8 cellular contexts compared by ENCODE assay signal in the genomic region with DNA sequence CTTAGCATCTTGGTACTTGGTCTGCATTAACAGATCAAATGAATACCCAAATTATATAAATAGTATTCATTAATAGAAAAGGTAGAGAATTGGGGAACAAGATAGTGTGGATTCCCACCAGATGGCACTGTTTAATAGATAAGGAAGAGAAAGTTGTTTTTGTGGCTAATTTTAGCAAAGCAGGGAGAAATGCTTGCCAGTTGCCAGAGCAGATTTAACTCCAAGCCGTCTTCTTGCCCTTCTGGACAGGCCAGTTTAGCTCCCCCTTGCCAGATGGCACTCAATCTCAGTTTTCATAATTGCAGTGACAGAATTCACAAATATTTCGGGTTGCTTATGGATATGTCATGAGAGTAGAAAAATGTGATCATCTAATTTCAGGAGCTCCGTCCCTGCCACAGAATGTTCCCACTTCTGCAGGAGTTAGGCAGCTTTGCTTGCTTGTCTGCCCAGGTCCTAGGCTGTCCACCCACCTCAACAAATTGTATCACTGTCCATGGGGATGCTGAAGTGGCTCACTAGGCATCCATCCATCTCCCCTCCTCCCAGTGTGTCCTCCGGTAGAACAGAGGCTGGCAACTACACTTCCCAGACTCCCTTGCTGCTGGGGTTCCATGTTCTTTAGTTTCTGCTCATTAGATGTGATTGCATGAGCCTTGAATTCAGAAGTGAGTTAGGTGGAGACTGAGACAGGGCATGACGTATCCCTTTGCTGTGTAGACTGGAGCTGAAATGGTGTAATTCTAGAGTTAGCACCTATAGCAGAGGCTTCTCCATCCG.
DNase-seq lines count a peak whose midpoint lies in the region; ATAC-seq and TF ChIP-seq lines count a peak whose summit lies in the region.

No MANE protein-coding gene starts in this region.

- H3K36me3 ChIP-seq in HEK293 (ENCODE audit: control insufficient read depth in 2 of 2, insufficient read depth in 1 of 2, low read length in 2 of 2), result no peaks in the 10 kb centered on the region
- H3K36me3 ChIP-seq in RWPE2 (ENCODE audit: low read depth), result no peaks in the 10 kb centered on the region
- H3K36me3 ChIP-seq in parathyroid adenoma (ENCODE audit: control insufficient read depth, insufficient read depth, low read length), result no peaks in the 10 kb centered on the region

- POLR2A ChIA-PET in HEK293 (lab: Yijun Ruan, JAX), result no interaction called here

- H3K27me3 ChIP-seq in RWPE2 (ENCODE audit: insufficient read depth, poor library complexity, severe bottlenecking), result no peaks in the 10 kb centered on the region
- H3K27me3 ChIP-seq in parathyroid adenoma (ENCODE audit: control insufficient read depth, insufficient read depth, low read length), result no peaks in the 10 kb centered on the region

- H3K4me2 ChIP-seq in parathyroid adenoma (ENCODE audit: low read length), result no peak overlapping the region

- H3K4me3 ChIP-seq in AG10803 (ENCODE audit: low read length) (peak overlapping the region; percentile 31), HEK293 (ENCODE audit: low read depth, low read length) (no peak overlapping the region), RWPE2 (ENCODE audit: severe bottlenecking) (no peak overlapping the region), fibroblast of pulmonary artery (replicated peaks; ENCODE audit: low read depth, low read length) (no peak overlapping the region), parathyroid adenoma (ENCODE audit: low read depth, low read length) (no peak overlapping the region)

- DNase-seq in AG10803 (ENCODE audit: low read depth), result peak; percentile 63
- no peak for DNase-seq in RWPE2 (ENCODE audit: low spot score)
- DNase-seq in fibroblast of pulmonary artery (ENCODE audit: low read depth), result peak; percentile 67
- no peak for DNase-seq in HK-2 (ENCODE audit: unreplicated experiment)

- H3K9ac ChIP-seq in parathyroid adenoma, result no peak overlapping the region

- no peaks in the 10 kb centered on the region for H3K9me3 ChIP-seq in HEK293 (ENCODE audit: control insufficient read depth, insufficient read depth, low read depth, low read length)
- H3K9me3 ChIP-seq in RWPE2 (ENCODE audit: severe bottlenecking), result no peaks in the 10 kb centered on the region
- H3K9me3 ChIP-seq in parathyroid adenoma (ENCODE audit: control insufficient read depth, low read length), result no peaks in the 10 kb centered on the region

- H3K4me1 ChIP-seq in HEK293 (ENCODE audit: control insufficient read depth, insufficient read depth, low read length), result no peaks in the 10 kb centered on the region
- H3K4me1 ChIP-seq in RWPE2 (ENCODE audit: insufficient read depth, poor library complexity, severe bottlenecking), result no peaks in the 10 kb centered on the region
- H3K4me1 ChIP-seq in parathyroid adenoma, result peaks cover 6% of the 10 kb centered on the region

- H3K79me2 ChIP-seq in parathyroid adenoma, result no peaks in the 10 kb centered on the region

- ATAC-seq in RWPE2 (ENCODE audit: low read depth), result peak; percentile 49
- no peak for ATAC-seq in GM19023 (IDR thresholded peaks at IDR 0.05; ENCODE audit: unreplicated experiment)
- ATAC-seq in GM18907 (IDR thresholded peaks at IDR 0.05; ENCODE audit: unreplicated experiment), result no peak

- no peak overlapping the region for H3K27ac ChIP-seq in HEK293 (ENCODE audit: extremely low read depth, low read depth, low read length)
- no peak overlapping the region for H3K27ac ChIP-seq in RWPE2 (ENCODE audit: poor library complexity, severe bottlenecking)
- H3K27ac ChIP-seq in parathyroid adenoma, result peak overlapping the region; percentile 7

- TF ChIP-seq CTCF in AG10803 (conservative IDR thresholded peaks at IDR 0.05; ENCODE audit: low read length), result peak; percentile 58
- peak; percentile 39; the same call in 1 of the 2 replicates for TF ChIP-seq CTCF in HEK293 (tag by site-specific recombination; IDR thresholded peaks at IDR 0.05)
- TF ChIP-seq CTCF in RWPE2 (IDR thresholded peaks at IDR 0.05; ENCODE audit: poor library complexity, severe bottlenecking), result peak; percentile 91
- peak; percentile 44 for TF ChIP-seq CTCF in fibroblast of pulmonary artery (IDR thresholded peaks at IDR 0.05; ENCODE audit: low read length, missing control alignments)
- TF ChIP-seq CTCF in parathyroid adenoma (IDR thresholded peaks at IDR 0.05), result peak; percentile 69

- peak overlapping the region; percentile 84 for H2AFZ ChIP-seq in parathyroid adenoma

- CTCF ChIA-PET in HEK293 (lab: Yijun Ruan, JAX), result interaction anchor here (0.6 to 3.1 kb wide), 7 partner anchors 8 to 328 kb away, joined by 3 to 23 read pairs (median 4); no protein-coding TSS in a partner anchor

TF ChIP-seq in HEK293, 187 proteins besides CTCF, POLR2A, EP300 and RAD21:
- TF ChIP-seq, protein P1, sequence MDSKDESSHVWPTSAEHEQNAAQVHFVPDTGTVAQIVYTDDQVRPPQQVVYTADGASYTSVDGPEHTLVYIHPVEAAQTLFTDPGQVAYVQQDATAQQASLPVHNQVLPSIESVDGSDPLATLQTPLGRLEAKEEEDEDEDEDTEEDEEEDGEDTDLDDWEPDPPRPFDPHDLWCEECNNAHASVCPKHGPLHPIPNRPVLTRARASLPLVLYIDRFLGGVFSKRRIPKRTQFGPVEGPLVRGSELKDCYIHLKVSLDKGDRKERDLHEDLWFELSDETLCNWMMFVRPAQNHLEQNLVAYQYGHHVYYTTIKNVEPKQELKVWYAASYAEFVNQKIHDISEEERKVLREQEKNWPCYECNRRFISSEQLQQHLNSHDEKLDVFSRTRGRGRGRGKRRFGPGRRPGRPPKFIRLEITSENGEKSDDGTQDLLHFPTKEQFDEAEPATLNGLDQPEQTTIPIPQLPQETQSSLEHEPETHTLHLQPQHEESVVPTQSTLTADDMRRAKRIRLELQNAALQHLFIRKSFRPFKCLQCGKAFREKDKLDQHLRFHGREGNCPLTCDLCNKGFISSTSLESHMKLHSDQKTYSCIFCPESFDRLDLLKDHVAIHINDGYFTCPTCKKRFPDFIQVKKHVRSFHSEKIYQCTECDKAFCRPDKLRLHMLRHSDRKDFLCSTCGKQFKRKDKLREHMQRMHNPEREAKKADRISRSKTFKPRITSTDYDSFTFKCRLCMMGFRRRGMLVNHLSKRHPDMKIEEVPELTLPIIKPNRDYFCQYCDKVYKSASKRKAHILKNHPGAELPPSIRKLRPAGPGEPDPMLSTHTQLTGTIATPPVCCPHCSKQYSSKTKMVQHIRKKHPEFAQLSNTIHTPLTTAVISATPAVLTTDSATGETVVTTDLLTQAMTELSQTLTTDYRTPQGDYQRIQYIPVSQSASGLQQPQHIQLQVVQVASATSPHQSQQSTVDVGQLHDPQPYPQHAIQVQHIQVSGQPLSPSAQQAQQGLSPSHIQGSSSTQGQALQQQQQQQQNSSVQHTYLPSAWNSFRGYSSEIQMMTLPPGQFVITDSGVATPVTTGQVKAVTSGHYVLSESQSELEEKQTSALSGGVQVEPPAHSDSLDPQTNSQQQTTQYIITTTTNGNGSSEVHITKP (tag by site-specific recombination; IDR thresholded peaks at IDR 0.05), result no peak
- TF ChIP-seq ZNF654 (tag by site-specific recombination; IDR thresholded peaks at IDR 0.05; ENCODE audit: low read depth) (peak; percentile 80), ZSCAN16 (tag by site-specific recombination; IDR thresholded peaks at IDR 0.05) (no peak), ZNF335 (tag by site-specific recombination; conservative IDR thresholded peaks at IDR 0.05) (0 out of 2 replicates have a peak, but pooled peaks have one; percentile 15), ZNF510 (tag by site-specific recombination; IDR thresholded peaks at IDR 0.05; ENCODE audit: insufficient replicate concordance) (peak; percentile 70)

Comparison
In these comparisons a context has a peak if more than half of its experiments do, and no peak if none do; other contexts are left out.
1. DNase-seq: peak in AG10803 (single experiment) and fibroblast of pulmonary artery (single experiment); none in RWPE2 (single experiment) and HK-2 (single experiment).
2. CTCF ChIP-seq: peak in every context shown above with its lines; median percentile 91 in RWPE2; 69 in parathyroid adenoma; 58 in AG10803; 44 in fibroblast of pulmonary artery; 39 in HEK293.